Comparison of ENCODE assay signal across 15 cellular contexts in the genomic region with DNA sequence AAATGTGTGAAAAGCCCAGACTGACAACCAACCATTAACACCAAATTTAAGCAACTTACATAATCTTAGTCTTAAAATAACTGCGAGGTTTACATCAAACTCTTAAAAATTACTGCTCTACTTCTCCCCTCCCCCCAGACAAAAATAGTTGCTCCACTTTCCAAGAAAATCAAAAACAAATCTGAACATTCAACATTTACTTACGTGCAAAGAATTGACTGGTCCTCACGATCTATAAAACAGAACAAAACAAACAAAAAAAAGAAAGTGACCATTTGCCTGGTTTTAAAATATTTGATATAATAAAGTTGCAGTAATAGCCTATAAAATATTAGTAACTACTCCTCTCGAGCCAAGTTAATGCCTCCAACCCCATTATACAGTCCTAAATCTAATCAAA. TPM values are rescaled to one million over a fixed set of nuclear protein-coding genes. Genes with fewer than 3 reads are reported as not detected.
DNase-seq lines count a peak whose midpoint lies in the region; ATAC-seq, FAIRE-seq and TF ChIP-seq lines count a peak whose summit lies in the region.
"Had no signal": no experiment of that assay in that cellular context is flagged by ENCODE, and none has a peak within 500 bp of the region (broad histone marks: within the 10 kb centered on the region; RNA-seq: fewer than 3 reads in every experiment).

No MANE protein-coding gene starts in this region.

- H3K4me1 ChIP-seq in tibial artery (peaks cover 0 to 82% (median 18%) of the 10 kb centered on the region in 4 donors), suprapubic skin (no peaks in the 10 kb centered on the region), kidney (ENCODE audit: control insufficient read depth in 1 of 2, insufficient read depth in 1 of 2, low read depth in 1 of 2, low read length in 2 of 2) (no peaks in the 10 kb centered on the region)
- H3K4me1 ChIP-seq: HAP-1 had no signal

- H3K27ac ChIP-seq in tibial artery (peak overlapping the region; percentile 76 to 79), suprapubic skin (no peak overlapping the region), kidney (ENCODE audit: low read depth in 2 of 2, low read length in 2 of 2) (no peak overlapping the region)
- H3K27ac ChIP-seq: BLaER1 had no signal

- peak; percentile 97 for FAIRE-seq in islet of Langerhans (lab: Jason Lieb, UNC)
- FAIRE-seq in kidney (lab: Jason Lieb, UNC): no peak
- FAIRE-seq: GM12878, H1 had no signal

- H3K27me3 Mint-ChIP-seq in chondrocyte (ENCODE audit: low read depth): no peaks in the 10 kb centered on the region

- no peak for TF ChIP-seq POLR2A in suprapubic skin (IDR thresholded peaks at IDR 0.05)

- WGBS in suprapubic skin: 86% methylated on average over 4 of the region's 4 CpGs

- intact Hi-C loops in tibial artery (cut with DNase I; ENCODE audit: low total_unique reads): no loop called here
- intact Hi-C loops in kidney (cut with DNase I): no loop called here

- peaks cover 4% of the 10 kb centered on the region for H3K9me3 Mint-ChIP-seq in chondrocyte (ENCODE audit: low read depth)

- DNase-seq in LNCaP clone FGC (ENCODE audit: low read depth) (peak; percentile 56), chondrocyte (ENCODE audit: low spot score) (no peak), tibial artery (no peak), suprapubic skin (ENCODE audit: low spot score in 2 of 2) (no peak), kidney (no peak)
- DNase-seq: 8988T; Calu3; CD4-positive, alpha-beta memory T cell had no signal

- TF ChIP-seq CTCF in LNCaP clone FGC (IDR thresholded peaks at IDR 0.05; ENCODE audit: control insufficient read depth, extremely low read depth, insufficient read depth) (no peak), chondrocyte (IDR thresholded peaks at IDR 0.05) (no peak), tibial artery (IDR thresholded peaks at IDR 0.05) (no peak), suprapubic skin (IDR thresholded peaks at IDR 0.05) (no peak), kidney (IDR thresholded peaks at IDR 0.05; ENCODE audit: borderline replicate concordance, extremely low read depth, insufficient read depth) (no peak)

- peaks cover 37% of the 10 kb centered on the region for H3K4me1 Mint-ChIP-seq in chondrocyte (ENCODE audit: low read depth)
- H3K4me1 Mint-ChIP-seq: CD14-positive monocyte; CD4-positive, alpha-beta memory T cell had no signal

- H3K36me3 ChIP-seq in tibial artery: no peaks in the 10 kb centered on the region
- H3K36me3 ChIP-seq in suprapubic skin: no peaks in the 10 kb centered on the region
- H3K36me3 ChIP-seq in kidney (ENCODE audit: control insufficient read depth in 1 of 2, insufficient read depth in 2 of 2, low read length in 2 of 2): no peaks in the 10 kb centered on the region

- no peak for TF ChIP-seq EP300 in suprapubic skin (IDR thresholded peaks at IDR 0.05)

- no peak for ATAC-seq in GM19324 (IDR thresholded peaks at IDR 0.05; ENCODE audit: low FRiP score, unreplicated experiment)
- ATAC-seq: GM12878 had no signal

- H3K4me3 ChIP-seq in LNCaP clone FGC (ENCODE audit: low read depth, low read length) (peak overlapping the region; percentile 31), tibial artery (peak overlapping the region in 1 of 2 donors; percentile 3), suprapubic skin (no peak overlapping the region), kidney (ENCODE audit: low read length in 2 of 2) (no peak overlapping the region)
- H3K4me3 ChIP-seq: BLaER1, GM12878, HAP-1 had no signal

- H3K27me3 ChIP-seq in tibial artery: no peaks in the 10 kb centered on the region
- no peaks in the 10 kb centered on the region for H3K27me3 ChIP-seq in suprapubic skin
- H3K27me3 ChIP-seq: BLaER1 had no signal

- H3K9ac ChIP-seq in kidney (ENCODE audit: low read length in 2 of 2): peak overlapping the region in 1 of 2 donors; percentile 24
- H3K9ac ChIP-seq: BLaER1 had no signal

- no peak overlapping the region for H3K4me3 Mint-ChIP-seq in chondrocyte (ENCODE audit: unreplicated experiment)
- H3K4me3 Mint-ChIP-seq: CD14-positive monocyte; CD4-positive, alpha-beta memory T cell had no signal

- H3K36me3 Mint-ChIP-seq in chondrocyte (ENCODE audit: low read depth): peaks cover 32% of the 10 kb centered on the region
- H3K36me3 Mint-ChIP-seq: CD14-positive monocyte; CD4-positive, alpha-beta memory T cell had no signal

- H3K27ac Mint-ChIP-seq in chondrocyte (ENCODE audit: unreplicated experiment): peak overlapping the region; percentile 24
- H3K27ac Mint-ChIP-seq: CD14-positive monocyte had no signal

- H3K9me3 ChIP-seq in tibial artery (no peaks in the 10 kb centered on the region), suprapubic skin (no peaks in the 10 kb centered on the region), kidney (ENCODE audit: control insufficient read depth in 1 of 2, low read length in 2 of 2) (no peaks in the 10 kb centered on the region)
- H3K9me3 ChIP-seq: HAP-1 had no signal

RNA-seq across cellular contexts. Expression of a gene that starts 41.6 kb away (rescaled TPM):
- total RNA-seq in chondrocyte: 211 to 296 TPM (median 284 TPM) in 3 replicates
- total RNA-seq in suprapubic skin: 10 to 100 TPM in 3 of 4 donors, 1 to 10 TPM in 1; 9.5 to 18.3 (median 13.2) TPM
- total RNA-seq in kidney: 104 TPM
- polyA plus RNA-seq in kidney (ENCODE audit: insufficient read depth, low read depth, low replicate concordance): 23.6 TPM

Comparison
In these comparisons a context has a peak if more than half of its experiments do, and no peak if none do; other contexts are left out.
1. H3K27ac ChIP-seq: peak in tibial artery (2 of 2); none in suprapubic skin (single experiment) and kidney (0 of 2).